18 cellular contexts compared by ENCODE assay signal in the genomic region with DNA sequence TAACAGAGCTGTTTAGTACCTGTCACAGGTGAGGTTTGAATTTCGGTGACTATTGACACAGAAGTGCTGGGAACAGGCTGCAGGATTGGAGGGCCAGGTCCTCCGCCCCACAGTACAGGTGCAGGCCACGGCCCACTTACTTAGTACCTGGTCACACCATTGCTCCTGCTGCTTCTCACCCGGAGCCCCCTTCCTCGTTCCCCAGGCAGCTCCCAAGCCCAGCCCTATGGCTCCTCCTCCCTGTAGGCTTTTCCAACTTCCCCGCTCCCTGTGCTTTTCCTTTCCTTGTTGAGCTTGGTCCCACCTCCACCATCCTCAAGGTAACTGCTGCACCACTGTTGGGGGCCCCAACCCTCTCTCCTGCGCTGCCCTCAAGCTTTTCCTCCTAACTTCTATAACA. TPM values are rescaled to one million over a fixed set of nuclear protein-coding genes. Genes with fewer than 3 reads are reported as not detected.
DNase-seq lines count a peak whose midpoint lies in the region; ATAC-seq and TF ChIP-seq lines count a peak whose summit lies in the region.
"Had no signal": no experiment of that assay in that cellular context is flagged by ENCODE, and none has a peak within 500 bp of the region (broad histone marks: within the 10 kb centered on the region; RNA-seq: fewer than 3 reads in every experiment).

No MANE protein-coding gene starts in this region.

- ATAC-seq in T-helper 17 cell = no peak
- ATAC-seq in mucosa of descending colon = peak; percentile 23
- no peak for ATAC-seq in HG02642 (IDR thresholded peaks at IDR 0.05; ENCODE audit: poor library complexity, unreplicated experiment)
- ATAC-seq in HG02840 (IDR thresholded peaks at IDR 0.05; ENCODE audit: low FRiP score, unreplicated experiment) = no peak
- ATAC-seq: GM23338, HCT116, HepG2 had no signal

- H3K4ac ChIP-seq in H9 (ENCODE audit: low read depth, low read length) = no peak overlapping the region

- H2AK5ac ChIP-seq in H9 (ENCODE audit: insufficient read length, low read length) = no peak overlapping the region

- H4K20me1 ChIP-seq in H9 (ENCODE audit: control insufficient read depth, insufficient read depth, insufficient read length) = no peaks in the 10 kb centered on the region

- H3K4me3 ChIP-seq in esophagus muscularis mucosa (no peak overlapping the region), mucosa of descending colon (no peak overlapping the region), testis (no peak overlapping the region)
- H3K4me3 ChIP-seq: GM23338 had no signal

- no peak overlapping the region for H3K18ac ChIP-seq in H9 (ENCODE audit: insufficient read length, low read depth, low read length)

- H2BK12ac ChIP-seq in H9 (ENCODE audit: insufficient read length, low read depth, low read length) = no peak overlapping the region

- H3K4me1 ChIP-seq in H9 (ENCODE audit: insufficient read depth, low read length) (no peaks in the 10 kb centered on the region; the same call in 1 of the 2 replicates), esophagus muscularis mucosa (no peaks in the 10 kb centered on the region), mucosa of descending colon (ENCODE audit: low read depth) (no peaks in the 10 kb centered on the region), testis (no peaks in the 10 kb centered on the region)

- H3T11ph ChIP-seq in H9 (ENCODE audit: low read length) = no peak overlapping the region

- peaks cover 0 to 2% of the 10 kb centered on the region in 2 experiments; a peak in 2 of 5 replicates for H3K9me3 Mint-ChIP-seq in H9
- H3K9me3 Mint-ChIP-seq: CD4-positive, alpha-beta T cell; GM23338; HFFc6 had no signal

- H3K79me2 ChIP-seq in H9 (ENCODE audit: insufficient read depth, low read length) = no peaks in the 10 kb centered on the region

- H3K27me3 ChIP-seq in H9 (ENCODE audit: insufficient read depth, low read length) (no peaks in the 10 kb centered on the region), esophagus muscularis mucosa (peaks cover 0 to 59% (median 0%) of the 10 kb centered on the region in 4 donors), testis (no peaks in the 10 kb centered on the region)

- H3K27ac Mint-ChIP-seq in H9 (no peak overlapping the region), T-helper 17 cell (peak overlapping the region; percentile 19)
- H3K27ac Mint-ChIP-seq: CD4-positive, alpha-beta T cell; GM23338; HFFc6; IgD-negative memory B cell had no signal

- H3K36me3 ChIP-seq in esophagus muscularis mucosa (no peaks in the 10 kb centered on the region), mucosa of descending colon (ENCODE audit: low read depth) (no peaks in the 10 kb centered on the region), testis (ENCODE audit: low read depth, missing control alignments) (no peaks in the 10 kb centered on the region)

- H4K5ac ChIP-seq in H9 (ENCODE audit: insufficient read length, low read depth, low read length) = no peak overlapping the region

- no peak overlapping the region for H2BK15ac ChIP-seq in H9 (ENCODE audit: low read depth, low read length)

- no peak overlapping the region for H3K56ac ChIP-seq in H9 (ENCODE audit: insufficient read length, low read depth, low read length)

- H3K4me1 Mint-ChIP-seq in H9 = peaks cover 0 to 10% of the 10 kb centered on the region in 2 experiments; a peak in 1 of 4 replicates
- no peaks in the 10 kb centered on the region for H3K4me1 Mint-ChIP-seq in T-helper 17 cell
- H3K4me1 Mint-ChIP-seq: IgD-negative memory B cell had no signal

- H3K9ac ChIP-seq in H9 (ENCODE audit: extremely low read depth, insufficient read length, low read length) = no peak overlapping the region

- no peak overlapping the region for H2BK120ac ChIP-seq in H9 (ENCODE audit: low read depth, low read length, poor library complexity, severe bottlenecking)

- TF ChIP-seq EP300 in esophagus muscularis mucosa (IDR thresholded peaks at IDR 0.05) = no peak

- H3K36me3 Mint-ChIP-seq in H9 (ENCODE audit: insufficient read depth in 1 of 3, low read depth in 3 of 3) (0 out of 7 replicates have a peak, but pooled peaks cover 0 to 3% (median 0%) of the 10 kb centered on the region in 3 experiments), T-helper 17 cell (ENCODE audit: low read depth) (no peaks in the 10 kb centered on the region)
- H3K36me3 Mint-ChIP-seq: IgD-negative memory B cell had no signal

- no peak for TF ChIP-seq POLR2A in esophagus muscularis mucosa (IDR thresholded peaks at IDR 0.05; ENCODE audit: low read depth)
- no peak for TF ChIP-seq POLR2A in testis (IDR thresholded peaks at IDR 0.05)

- H3K23ac ChIP-seq in H9 (ENCODE audit: insufficient read length, low read depth, low read length) = no peak overlapping the region

- no peak overlapping the region for H2BK20ac ChIP-seq in H9 (ENCODE audit: low read depth, low read length, poor library complexity, severe bottlenecking)

- H3K4me2 ChIP-seq in H9 (ENCODE audit: insufficient read depth, insufficient read length, low read length) = no peak overlapping the region
- H3K4me2 ChIP-seq: GM23338 had no signal

- H4K8ac ChIP-seq in H9 (replicated peaks; ENCODE audit: insufficient read length, low read depth, low read length) = no peak overlapping the region

- intact Hi-C loops in esophagus muscularis mucosa (cut with DNase I) = no loop called here
- intact Hi-C loops in mucosa of descending colon (cut with DNase I, micrococcal nuclease) = no loop called here
- intact Hi-C loops in testis (cut with DNase I; ENCODE audit: low total_unique reads) = no loop called here

- H4K91ac ChIP-seq in H9 (ENCODE audit: insufficient read length, low read depth, low read length) = no peak overlapping the region

- H3K4me3 Mint-ChIP-seq in H9 (no peak overlapping the region), T-helper 17 cell (no peak overlapping the region)
- H3K4me3 Mint-ChIP-seq: CD4-positive, alpha-beta T cell; GM23338; HFFc6; IgD-negative memory B cell had no signal

- H3K14ac ChIP-seq in H9 (ENCODE audit: insufficient read depth, low read length) = no peak overlapping the region

- no peaks in the 10 kb centered on the region for H3K9me3 ChIP-seq in H9 (ENCODE audit: control insufficient read depth, low read depth, low read length)
- H3K9me3 ChIP-seq in T-helper 17 cell (ENCODE audit: control insufficient read depth, low read length, poor library complexity, severe bottlenecking) = no peaks in the 10 kb centered on the region
- peaks cover 0 to 16% (median 4%) of the 10 kb centered on the region in 4 donors for H3K9me3 ChIP-seq in esophagus muscularis mucosa
- no peaks in the 10 kb centered on the region for H3K9me3 ChIP-seq in mucosa of descending colon
- no peaks in the 10 kb centered on the region for H3K9me3 ChIP-seq in testis

- H3K27ac ChIP-seq in H9 (ENCODE audit: insufficient read length, low read depth, low read length) = no peak overlapping the region
- H3K27ac ChIP-seq in esophagus muscularis mucosa (replicated peaks in 1 of 4) = no peak overlapping the region
- no peak overlapping the region for H3K27ac ChIP-seq in testis
- H3K27ac ChIP-seq: C4-2B had no signal

- DNase-seq in H9 = peak; percentile 24
- DNase-seq in T-helper 17 cell = no peak
- peak; percentile 83 for DNase-seq in esophagus muscularis mucosa (ENCODE audit: extremely low spot score)
- DNase-seq in mucosa of descending colon = no peak
- no peak for DNase-seq in testis
- no peak for DNase-seq in OCI-M1 (lab: John Stamatoyannopoulos, UW)
- DNase-seq: ACHN; AML-193; CD4-positive, alpha-beta T cell; GDM1; HFFc6 had no signal

- no peak overlapping the region for H2AFZ ChIP-seq in H9 (ENCODE audit: low read length)
- H2AFZ ChIP-seq: GM23338 had no signal

- no CpG with 5 or more reads among the region's 7 CpGs for WGBS in H9 (ENCODE audit: extremely low coverage, insufficient read length, low lambda C conversion rate)
- 84% methylated on average over 7 of the region's 7 CpGs for WGBS in esophagus muscularis mucosa
- 77 to 78% methylated on average over 6 to 7 of the region's 7 CpGs for WGBS in testis, 2 donors

- H3K27me3 Mint-ChIP-seq in H9 (ENCODE audit: low read depth) (peaks cover 36% of the 10 kb centered on the region), T-helper 17 cell (peaks cover 50% of the 10 kb centered on the region)

- H2BK5ac ChIP-seq in H9 (ENCODE audit: insufficient read length, low read length) = no peak overlapping the region

- TF ChIP-seq CTCF in H9 (conservative IDR thresholded peaks at IDR 0.05) = no peak
- no peak for TF ChIP-seq CTCF in esophagus muscularis mucosa (IDR thresholded peaks at IDR 0.05)
- no peak for TF ChIP-seq CTCF in mucosa of descending colon (IDR thresholded peaks at IDR 0.05)
- no peak for TF ChIP-seq CTCF in testis (IDR thresholded peaks at IDR 0.05)

- H3K23me2 ChIP-seq in H9 (ENCODE audit: insufficient read length, low read depth, low read length, poor library complexity, severe bottlenecking) = no peaks in the 10 kb centered on the region

- H3K79me1 ChIP-seq in H9 (ENCODE audit: insufficient read depth, low read depth, low read length, poor library complexity, severe bottlenecking) = no peaks in the 10 kb centered on the region

RNA-seq across cellular contexts. Expression of gene ANO1, which starts 27.9 kb away (rescaled TPM):
- 10.9 TPM in 2 replicates for total RNA-seq in H9 (2021)
- under 1 TPM in 1 of 2 donors, not detected in 1; 0.34 TPM for total RNA-seq in T-helper 17 cell
- 100 to 1,000 TPM in 1 of 4 donors, 10 to 100 TPM in 3; 25.3 to 107 (median 48.8) TPM for total RNA-seq in esophagus muscularis mucosa
- total RNA-seq in mucosa of descending colon = 10 to 100 TPM; 10.7 to 26.6 (median 11.8) TPM
- 10 to 100 TPM; 10.3 to 25.4 TPM for total RNA-seq in testis
- 42.7 TPM for polyA plus RNA-seq in testis (ENCODE audit: insufficient read depth, low read depth, low replicate concordance)
- total RNA-seq: CD4-positive, alpha-beta T cell; HepG2; HFFc6 had no signal
- polyA plus RNA-seq: HepG2, IgD-negative memory B cell had no signal

Comparison
In these comparisons a context has a peak if more than half of its experiments do, and no peak if none do; other contexts are left out.
1. DNase-seq: peak in H9 (single experiment) and esophagus muscularis mucosa (single experiment); none in T-helper 17 cell (0 of 3), mucosa of descending colon (0 of 3), testis (single experiment) and OCI-M1 (single experiment).